Comparison of ENCODE assay signal across 20 cellular contexts in genomic region chr12:14998941-14999340, GRCh38. TPM values are rescaled to one million over a fixed set of nuclear protein-coding genes. Genes with fewer than 3 reads are reported as not detected.
A peak's percentile ranks its signal among the peaks of the same experiment; 100 is the strongest.
DNase-seq lines count a peak whose midpoint lies in the region; ATAC-seq and TF ChIP-seq lines count a peak whose summit lies in the region.
"Had no signal": no experiment of that assay in that cellular context is flagged by ENCODE, and none has a peak within 500 bp of the region (broad histone marks: within the 10 kb centered on the region; RNA-seq: fewer than 3 reads in every experiment).

No MANE protein-coding gene starts in this region.

- H3K36me3 ChIP-seq in rectal smooth muscle tissue (ENCODE audit: control insufficient read depth, insufficient read depth, low read length) (no peaks in the 10 kb centered on the region), uterus (no peaks in the 10 kb centered on the region), BE2C (no peaks in the 10 kb centered on the region)
- H3K36me3 ChIP-seq: Peyer's patch had no signal

- H3K27me3 ChIP-seq in rectal smooth muscle tissue (ENCODE audit: control insufficient read depth, insufficient read depth, low read length) (no peaks in the 10 kb centered on the region), uterus (no peaks in the 10 kb centered on the region), BE2C (no peaks in the 10 kb centered on the region)
- H3K27me3 ChIP-seq: Peyer's patch had no signal

- H3K4me1 ChIP-seq in rectal smooth muscle tissue (ENCODE audit: control insufficient read depth, insufficient read depth, low read length), result peaks cover 32% of the 10 kb centered on the region
- peaks cover 0 to 10% of the 10 kb centered on the region in 2 donors for H3K4me1 ChIP-seq in uterus
- peaks cover 5% of the 10 kb centered on the region for H3K4me1 ChIP-seq in BE2C

- intact Hi-C loops in uterus (cut with DNase I; ENCODE audit: low total_unique reads), result loop anchor here (5.0 kb wide), 2 partner anchors 152 to 223 kb away; partner anchors contain the start of gene RERG

- no peak for ATAC-seq in GM21825 (IDR thresholded peaks at IDR 0.05; ENCODE audit: unreplicated experiment)
- ATAC-seq: Right ventricle myocardium inferior had no signal

- TF ChIP-seq CTCF in uterus (IDR thresholded peaks at IDR 0.05) (no peak), BE2C (IDR thresholded peaks at IDR 0.05; ENCODE audit: low read depth, low read length) (no peak)

- H3K9ac ChIP-seq in rectal smooth muscle tissue (ENCODE audit: low read length), result no peak overlapping the region

- H3K9me3 ChIP-seq in uterus, result no peaks in the 10 kb centered on the region
- no peaks in the 10 kb centered on the region for H3K9me3 ChIP-seq in BE2C
- H3K9me3 ChIP-seq: Caco-2, Peyer's patch had no signal

- TF ChIP-seq POLR2A in uterus (IDR thresholded peaks at IDR 0.05), result no peak

- H3K27ac ChIP-seq in rectal smooth muscle tissue (ENCODE audit: low read depth, low read length), result peak overlapping the region; percentile 82
- H3K27ac ChIP-seq in uterus, result peak overlapping the region; percentile 83 to 96
- H3K27ac ChIP-seq: 22Rv1 had no signal

- no peak overlapping the region for H3K4me3 ChIP-seq in rectal smooth muscle tissue (ENCODE audit: low read length)
- no peak overlapping the region for H3K4me3 ChIP-seq in uterus
- no peak overlapping the region for H3K4me3 ChIP-seq in BE2C (ENCODE audit: low read depth, low read length)
- H3K4me3 ChIP-seq: Peyer's patch had no signal

- DNase-seq in NCI-H82 (lab: John Stamatoyannopoulos, UW), result peak; percentile 43
- DNase-seq in NCI-H82 treated with DMSO at 0.1 percent for 48 hours (lab: John Stamatoyannopoulos, UW; ENCODE audit: unreplicated experiment), result no peak
- DNase-seq in left kidney (ENCODE audit: low read depth, low spot score), result peak; percentile 64
- peak; percentile 35 to 58 for DNase-seq in uterus
- no peak for DNase-seq in BE2C
- DNase-seq in SK-N-DZ (ENCODE audit: low spot score), result no peak
- DNase-seq: Caco-2, GF-D8, NCI-H1105, NCI-H2081, NCI-H2171 treated with DMSO at 0.1 percent for 48 hours, NCI-H526 treated with DMSO at 0.1 percent for 48 hours, Peyer's patch had no signal

RNA-seq across cellular contexts. Expression of gene PDE6H, which starts 26.1 kb away (rescaled TPM):
- not detected for total RNA-seq in uterus
- polyA plus RNA-seq in BE2C (2012; ENCODE audit: insufficient read depth, insufficient read length, low read depth), result not detected
- polyA plus RNA-seq in SK-N-DZ (2014; cell fraction: cytosol; rRNA removed), result not detected in 2 replicates
- polyA plus RNA-seq in SK-N-DZ (2014; cell fraction: nucleus; rRNA removed), result not detected in 2 replicates
- total RNA-seq: Caco-2, H1, LHCN-M2, Peyer's patch, Right ventricle myocardium inferior had no signal
- polyA plus RNA-seq: AG04450, H1 had no signal

RNA-seq across cellular contexts. Expression of gene ARHGDIB, which starts 37.5 kb away (rescaled TPM):
- 100 to 1,000 TPM in 1 of 4 donors, 10 to 100 TPM in 3; 28.4 to 175 (median 59.9) TPM for total RNA-seq in uterus
- polyA plus RNA-seq in BE2C (2012; ENCODE audit: insufficient read depth, insufficient read length, low read depth), result 6.1 TPM
- polyA plus RNA-seq in SK-N-DZ (2014; cell fraction: cytosol; rRNA removed), result 0.77 and 0.94 TPM in 2 replicates
- polyA plus RNA-seq in SK-N-DZ (2014; cell fraction: nucleus; rRNA removed), result 0.50 and 3.4 TPM in 2 replicates

Comparison
In these comparisons a context has a peak if more than half of its experiments do, and no peak if none do; other contexts are left out.
1. DNase-seq: peak in NCI-H82 (single experiment), left kidney (single experiment) and uterus (2 of 2); none in NCI-H82 treated with DMSO at 0.1 percent for 48 hours (single experiment), BE2C (single experiment) and SK-N-DZ (single experiment).